In the genomic region with DNA sequence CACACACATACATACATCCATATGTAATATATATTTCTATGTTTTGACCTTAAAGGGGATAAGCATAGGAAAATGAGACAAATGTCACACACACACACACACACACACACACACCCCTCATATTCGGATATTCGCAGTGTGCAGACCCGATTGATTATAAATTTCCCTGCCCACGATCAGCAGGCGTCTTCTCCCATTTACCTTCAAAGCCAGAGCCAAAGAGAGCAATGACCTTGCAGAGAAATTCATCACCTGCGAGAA, we compare ENCODE assay signal across 8 cellular contexts. TPM values are rescaled to one million over a fixed set of nuclear protein-coding genes. Genes with fewer than 3 reads are reported as not detected.
DNase-seq lines count a peak whose midpoint lies in the region; ATAC-seq, FAIRE-seq and TF ChIP-seq lines count a peak whose summit lies in the region.

No MANE protein-coding gene starts in this region.

- H3K4me3 ChIP-seq in HUES6 (ENCODE audit: low read depth, low read length), result peak overlapping the region; percentile 77
- peak overlapping the region; percentile 75 to 80 for H3K4me3 ChIP-seq in kidney (ENCODE audit: low read length in 2 of 2)

- peaks cover 30% of the 10 kb centered on the region for H3K27me3 ChIP-seq in HUES6 (ENCODE audit: control insufficient read depth, insufficient read depth, low read length)

- H3K27me3 Mint-ChIP-seq in activated naive CD8-positive, alpha-beta T cell, result no peaks in the 10 kb centered on the region

- DNase-seq in kidney (no peak), glomerular visceral epithelial cell (ENCODE audit: extremely low spot score) (no peak), DMS153 treated with DMSO at 0.1 percent for 48 hours (lab: John Stamatoyannopoulos, UW; ENCODE audit: unreplicated experiment) (no peak), iPS-NIHi11 (ENCODE audit: low spot score) (no peak)
- no peak for DNase-seq in stimulated activated effector memory CD8-positive, alpha-beta T cell treated with anti-CD3 and anti-CD28 coated beads, Interleukin-12 subunit alpha, Interleukin-12 subunit beta, amount 100 ng/mL, for 72 hours (ENCODE audit: low spot score in 2 of 2)

- peaks cover 7% of the 10 kb centered on the region for H3K36me3 Mint-ChIP-seq in activated naive CD8-positive, alpha-beta T cell
- peaks cover 38% of the 10 kb centered on the region for H3K36me3 Mint-ChIP-seq in stimulated activated effector memory CD8-positive, alpha-beta T cell treated with anti-CD3 and anti-CD28 coated beads, Interleukin-12 subunit alpha, Interleukin-12 subunit beta, amount 100 ng/mL, for 72 hours

- intact Hi-C loops in kidney (cut with DNase I), result no loop called here

- no peaks in the 10 kb centered on the region for H3K9me3 Mint-ChIP-seq in activated naive CD8-positive, alpha-beta T cell (ENCODE audit: low read depth)
- H3K9me3 Mint-ChIP-seq in stimulated activated effector memory CD8-positive, alpha-beta T cell treated with anti-CD3 and anti-CD28 coated beads, Interleukin-12 subunit alpha, Interleukin-12 subunit beta, amount 100 ng/mL, for 72 hours, result no peaks in the 10 kb centered on the region

- H3K4me1 ChIP-seq in HUES6 (ENCODE audit: control insufficient read depth, insufficient read depth, low read length) (peaks cover 17% of the 10 kb centered on the region), kidney (ENCODE audit: control insufficient read depth in 1 of 2, insufficient read depth in 1 of 2, low read depth in 1 of 2, low read length in 2 of 2) (peaks cover under 1 to 7% of the 10 kb centered on the region in 2 donors)

- no peak for ATAC-seq in stimulated activated effector memory CD8-positive, alpha-beta T cell treated with anti-CD3 and anti-CD28 coated beads, Interleukin-12 subunit alpha, Interleukin-12 subunit beta, amount 100 ng/mL, for 72 hours
- no peak for ATAC-seq in HG03159 (IDR thresholded peaks at IDR 0.05; ENCODE audit: unreplicated experiment)

- H3K27ac ChIP-seq in HUES6 (ENCODE audit: low read depth, low read length) (no peak overlapping the region), kidney (ENCODE audit: low read depth in 2 of 2, low read length in 2 of 2) (peak overlapping the region; percentile 73 to 77)

- H3K4me1 Mint-ChIP-seq in activated naive CD8-positive, alpha-beta T cell (ENCODE audit: low read depth), result peaks cover 67% of the 10 kb centered on the region
- peaks cover 51% of the 10 kb centered on the region for H3K4me1 Mint-ChIP-seq in stimulated activated effector memory CD8-positive, alpha-beta T cell treated with anti-CD3 and anti-CD28 coated beads, Interleukin-12 subunit alpha, Interleukin-12 subunit beta, amount 100 ng/mL, for 72 hours

- H3K36me3 ChIP-seq in HUES6 (ENCODE audit: control insufficient read depth, insufficient read depth, low read length) (no peaks in the 10 kb centered on the region), kidney (ENCODE audit: control insufficient read depth in 1 of 2, insufficient read depth in 2 of 2, low read length in 2 of 2) (no peaks in the 10 kb centered on the region)

- H3K9ac ChIP-seq in HUES6 (ENCODE audit: low read length), result peak overlapping the region; percentile 48
- peak overlapping the region; percentile 77 to 86 for H3K9ac ChIP-seq in kidney (ENCODE audit: low read length in 2 of 2)

- peak overlapping the region; percentile 86 for H3K27ac Mint-ChIP-seq in activated naive CD8-positive, alpha-beta T cell
- H3K27ac Mint-ChIP-seq in stimulated activated effector memory CD8-positive, alpha-beta T cell treated with anti-CD3 and anti-CD28 coated beads, Interleukin-12 subunit alpha, Interleukin-12 subunit beta, amount 100 ng/mL, for 72 hours, result no peak overlapping the region

- peak overlapping the region; percentile 96 for H3K4me3 Mint-ChIP-seq in activated naive CD8-positive, alpha-beta T cell
- peak overlapping the region; percentile 82 for H3K4me3 Mint-ChIP-seq in stimulated activated effector memory CD8-positive, alpha-beta T cell treated with anti-CD3 and anti-CD28 coated beads, Interleukin-12 subunit alpha, Interleukin-12 subunit beta, amount 100 ng/mL, for 72 hours

- TF ChIP-seq CTCF in kidney (IDR thresholded peaks at IDR 0.05; ENCODE audit: borderline replicate concordance, extremely low read depth, insufficient read depth), result no peak

- no peaks in the 10 kb centered on the region for H3K9me3 ChIP-seq in HUES6 (ENCODE audit: control insufficient read depth, insufficient read depth, low read depth, low read length)
- no peaks in the 10 kb centered on the region for H3K9me3 ChIP-seq in kidney (ENCODE audit: control insufficient read depth in 1 of 2, low read length in 2 of 2)

- no peak for FAIRE-seq in kidney (lab: Jason Lieb, UNC)

RNA-seq across cellular contexts. Expression of gene GPRIN3, which starts 0.5 kb away (rescaled TPM):
- total RNA-seq in kidney, result 15.2 TPM
- polyA plus RNA-seq in kidney (ENCODE audit: insufficient read depth, low read depth, low replicate concordance), result 2.2 TPM
